Comparison of ENCODE assay signal across 1 cellular context in the genomic region with DNA sequence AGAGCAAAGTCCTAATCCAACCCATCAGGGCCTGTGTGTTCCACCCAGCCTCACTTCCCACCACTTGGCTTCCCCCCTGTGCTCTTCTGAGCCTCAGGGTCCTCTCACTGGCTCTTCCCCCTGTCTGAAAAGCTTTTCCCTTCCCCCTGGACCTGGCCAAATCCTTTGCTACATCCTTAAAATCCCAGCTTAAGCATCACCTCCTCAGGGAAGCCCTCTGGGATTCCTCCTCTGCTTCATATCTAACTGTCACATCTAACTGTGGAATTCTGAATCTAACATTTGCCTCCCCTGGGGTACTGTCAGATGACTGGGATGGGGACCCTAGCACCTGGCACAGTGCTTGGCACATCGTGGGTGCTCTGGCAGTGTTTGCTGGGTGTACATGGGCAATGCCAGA.
TF ChIP-seq lines count a peak whose summit lies in the region.

No MANE protein-coding gene starts in this region.

TF ChIP-seq in K562, 482 proteins besides CTCF, POLR2A, EP300 and RAD21:
- TF ChIP-seq, protein P1, sequence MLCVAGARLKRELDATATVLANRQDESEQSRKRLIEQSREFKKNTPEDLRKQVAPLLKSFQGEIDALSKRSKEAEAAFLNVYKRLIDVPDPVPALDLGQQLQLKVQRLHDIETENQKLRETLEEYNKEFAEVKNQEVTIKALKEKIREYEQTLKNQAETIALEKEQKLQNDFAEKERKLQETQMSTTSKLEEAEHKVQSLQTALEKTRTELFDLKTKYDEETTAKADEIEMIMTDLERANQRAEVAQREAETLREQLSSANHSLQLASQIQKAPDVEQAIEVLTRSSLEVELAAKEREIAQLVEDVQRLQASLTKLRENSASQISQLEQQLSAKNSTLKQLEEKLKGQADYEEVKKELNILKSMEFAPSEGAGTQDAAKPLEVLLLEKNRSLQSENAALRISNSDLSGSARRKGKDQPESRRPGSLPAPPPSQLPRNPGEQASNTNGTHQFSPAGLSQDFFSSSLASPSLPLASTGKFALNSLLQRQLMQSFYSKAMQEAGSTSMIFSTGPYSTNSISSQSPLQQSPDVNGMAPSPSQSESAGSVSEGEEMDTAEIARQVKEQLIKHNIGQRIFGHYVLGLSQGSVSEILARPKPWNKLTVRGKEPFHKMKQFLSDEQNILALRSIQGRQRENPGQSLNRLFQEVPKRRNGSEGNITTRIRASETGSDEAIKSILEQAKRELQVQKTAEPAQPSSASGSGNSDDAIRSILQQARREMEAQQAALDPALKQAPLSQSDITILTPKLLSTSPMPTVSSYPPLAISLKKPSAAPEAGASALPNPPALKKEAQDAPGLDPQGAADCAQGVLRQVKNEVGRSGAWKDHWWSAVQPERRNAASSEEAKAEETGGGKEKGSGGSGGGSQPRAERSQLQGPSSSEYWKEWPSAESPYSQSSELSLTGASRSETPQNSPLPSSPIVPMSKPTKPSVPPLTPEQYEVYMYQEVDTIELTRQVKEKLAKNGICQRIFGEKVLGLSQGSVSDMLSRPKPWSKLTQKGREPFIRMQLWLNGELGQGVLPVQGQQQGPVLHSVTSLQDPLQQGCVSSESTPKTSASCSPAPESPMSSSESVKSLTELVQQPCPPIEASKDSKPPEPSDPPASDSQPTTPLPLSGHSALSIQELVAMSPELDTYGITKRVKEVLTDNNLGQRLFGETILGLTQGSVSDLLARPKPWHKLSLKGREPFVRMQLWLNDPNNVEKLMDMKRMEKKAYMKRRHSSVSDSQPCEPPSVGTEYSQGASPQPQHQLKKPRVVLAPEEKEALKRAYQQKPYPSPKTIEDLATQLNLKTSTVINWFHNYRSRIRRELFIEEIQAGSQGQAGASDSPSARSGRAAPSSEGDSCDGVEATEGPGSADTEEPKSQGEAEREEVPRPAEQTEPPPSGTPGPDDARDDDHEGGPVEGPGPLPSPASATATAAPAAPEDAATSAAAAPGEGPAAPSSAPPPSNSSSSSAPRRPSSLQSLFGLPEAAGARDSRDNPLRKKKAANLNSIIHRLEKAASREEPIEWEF (CRISPR knock-in tag; IDR thresholded peaks at IDR 0.05), result no peak
- TF ChIP-seq POLR2B (IDR thresholded peaks at IDR 0.05; ENCODE audit: low read depth, partially characterized antibody) (no peak), MYNN (IDR thresholded peaks at IDR 0.05) (no peak), MYNN (CRISPR knock-in tag; IDR thresholded peaks at IDR 0.05) (no peak), PTBP1 (IDR thresholded peaks at IDR 0.05; ENCODE audit: low read depth, low read length) (no peak), MEF2D (tag; conservative IDR thresholded peaks at IDR 0.05; ENCODE audit: low read depth) (no peak), HCFC1 (IDR thresholded peaks at IDR 0.05; ENCODE audit: low read depth, low read length) (no peak), RBM25 (IDR thresholded peaks at IDR 0.05; ENCODE audit: low read depth, low read length, severe bottlenecking) (peak; percentile 14), ZNF239 (CRISPR knock-in tag; IDR thresholded peaks at IDR 0.05) (no peak), RBM15 (IDR thresholded peaks at IDR 0.05; ENCODE audit: insufficient read depth, low read length) (no peak), ZFP36 (IDR thresholded peaks at IDR 0.05; ENCODE audit: low read depth, low read length, partially characterized antibody) (peak; percentile 92), ZNF707 (CRISPR knock-in tag; conservative IDR thresholded peaks at IDR 0.05) (no peak), TSC22D4 (tag; IDR thresholded peaks at IDR 0.05) (no peak), TRIM28 (IDR thresholded peaks at IDR 0.05) (no peak)
- TF ChIP-seq, protein P2, sequence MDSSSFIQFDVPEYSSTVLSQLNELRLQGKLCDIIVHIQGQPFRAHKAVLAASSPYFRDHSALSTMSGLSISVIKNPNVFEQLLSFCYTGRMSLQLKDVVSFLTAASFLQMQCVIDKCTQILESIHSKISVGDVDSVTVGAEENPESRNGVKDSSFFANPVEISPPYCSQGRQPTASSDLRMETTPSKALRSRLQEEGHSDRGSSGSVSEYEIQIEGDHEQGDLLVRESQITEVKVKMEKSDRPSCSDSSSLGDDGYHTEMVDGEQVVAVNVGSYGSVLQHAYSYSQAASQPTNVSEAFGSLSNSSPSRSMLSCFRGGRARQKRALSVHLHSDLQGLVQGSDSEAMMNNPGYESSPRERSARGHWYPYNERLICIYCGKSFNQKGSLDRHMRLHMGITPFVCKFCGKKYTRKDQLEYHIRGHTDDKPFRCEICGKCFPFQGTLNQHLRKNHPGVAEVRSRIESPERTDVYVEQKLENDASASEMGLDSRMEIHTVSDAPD (CRISPR knock-in tag; IDR thresholded peaks at IDR 0.05), result no peak
- TF ChIP-seq, protein P3, sequence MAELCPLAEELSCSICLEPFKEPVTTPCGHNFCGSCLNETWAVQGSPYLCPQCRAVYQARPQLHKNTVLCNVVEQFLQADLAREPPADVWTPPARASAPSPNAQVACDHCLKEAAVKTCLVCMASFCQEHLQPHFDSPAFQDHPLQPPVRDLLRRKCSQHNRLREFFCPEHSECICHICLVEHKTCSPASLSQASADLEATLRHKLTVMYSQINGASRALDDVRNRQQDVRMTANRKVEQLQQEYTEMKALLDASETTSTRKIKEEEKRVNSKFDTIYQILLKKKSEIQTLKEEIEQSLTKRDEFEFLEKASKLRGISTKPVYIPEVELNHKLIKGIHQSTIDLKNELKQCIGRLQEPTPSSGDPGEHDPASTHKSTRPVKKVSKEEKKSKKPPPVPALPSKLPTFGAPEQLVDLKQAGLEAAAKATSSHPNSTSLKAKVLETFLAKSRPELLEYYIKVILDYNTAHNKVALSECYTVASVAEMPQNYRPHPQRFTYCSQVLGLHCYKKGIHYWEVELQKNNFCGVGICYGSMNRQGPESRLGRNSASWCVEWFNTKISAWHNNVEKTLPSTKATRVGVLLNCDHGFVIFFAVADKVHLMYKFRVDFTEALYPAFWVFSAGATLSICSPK (IDR thresholded peaks at IDR 0.05; ENCODE audit: borderline replicate concordance), result no peak
- TF ChIP-seq, protein P4, sequence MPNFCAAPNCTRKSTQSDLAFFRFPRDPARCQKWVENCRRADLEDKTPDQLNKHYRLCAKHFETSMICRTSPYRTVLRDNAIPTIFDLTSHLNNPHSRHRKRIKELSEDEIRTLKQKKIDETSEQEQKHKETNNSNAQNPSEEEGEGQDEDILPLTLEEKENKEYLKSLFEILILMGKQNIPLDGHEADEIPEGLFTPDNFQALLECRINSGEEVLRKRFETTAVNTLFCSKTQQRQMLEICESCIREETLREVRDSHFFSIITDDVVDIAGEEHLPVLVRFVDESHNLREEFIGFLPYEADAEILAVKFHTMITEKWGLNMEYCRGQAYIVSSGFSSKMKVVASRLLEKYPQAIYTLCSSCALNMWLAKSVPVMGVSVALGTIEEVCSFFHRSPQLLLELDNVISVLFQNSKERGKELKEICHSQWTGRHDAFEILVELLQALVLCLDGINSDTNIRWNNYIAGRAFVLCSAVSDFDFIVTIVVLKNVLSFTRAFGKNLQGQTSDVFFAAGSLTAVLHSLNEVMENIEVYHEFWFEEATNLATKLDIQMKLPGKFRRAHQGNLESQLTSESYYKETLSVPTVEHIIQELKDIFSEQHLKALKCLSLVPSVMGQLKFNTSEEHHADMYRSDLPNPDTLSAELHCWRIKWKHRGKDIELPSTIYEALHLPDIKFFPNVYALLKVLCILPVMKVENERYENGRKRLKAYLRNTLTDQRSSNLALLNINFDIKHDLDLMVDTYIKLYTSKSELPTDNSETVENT (CRISPR knock-in tag; IDR thresholded peaks at IDR 0.05), result no peak
